Comparison of ENCODE assay signal across 17 cellular contexts in genomic region chr9:70012569-70012968, GRCh38. TPM values are rescaled to one million over a fixed set of nuclear protein-coding genes. Genes with fewer than 3 reads are reported as not detected.
A peak's percentile ranks its signal among the peaks of the same experiment; 100 is the strongest.
DNase-seq lines count a peak whose midpoint lies in the region; ATAC-seq and TF ChIP-seq lines count a peak whose summit lies in the region.
"Had no signal": no experiment of that assay in that cellular context is flagged by ENCODE, and none has a peak within 500 bp of the region (broad histone marks: within the 10 kb centered on the region; RNA-seq: fewer than 3 reads in every experiment).

No MANE protein-coding gene starts in this region.

- no peak for ATAC-seq in T-cell (replicated peaks in 1 of 4)
- ATAC-seq: K562, PC-3 had no signal

- DNase-seq in MCF 10A (ENCODE audit: unreplicated experiment) (no peak), breast epithelium (ENCODE audit: low spot score in 2 of 2) (no peak), LHCN-M2 (ENCODE audit: low read depth) (peak; percentile 36), endodermal cell (peak; percentile 52), uterus (no peak), T-cell (no peak), nucleus accumbens (lab: John Stamatoyannopoulos, UW) (no peak)
- no peak for DNase-seq in activated CD4-positive, CD25-positive, alpha-beta regulatory T cell (lab: John Stamatoyannopoulos, UW)
- DNase-seq: Caco-2, DMS153, NCI-H1048, NCI-H1694 treated with DMSO at 0.1 percent for 48 hours, NCI-H345, NCI-H526 treated with DMSO at 0.1 percent for 48 hours, PC-3 had no signal

- POLR2A ChIA-PET in MCF 10A (lab: Yijun Ruan, JAX), result interaction anchor here (1.1 to 1.8 kb wide), 4 partner anchors 8 to 76 kb away, joined by 3 to 7 read pairs (median 4); no protein-coding TSS in a partner anchor
- POLR2A ChIA-PET in T-cell (lab: Charles Lee), result no interaction called here

- H3K36me3 ChIP-seq in breast epithelium (no peaks in the 10 kb centered on the region), endodermal cell (ENCODE audit: control insufficient read depth, insufficient read depth, low read length) (no peaks in the 10 kb centered on the region), uterus (no peaks in the 10 kb centered on the region)
- H3K36me3 ChIP-seq: SJCRH30 had no signal

- WGBS in endodermal cell (ENCODE audit: insufficient coverage in 1 of 2, insufficient read length in 1 of 2), 2 experiments, result no CpG with 5 or more reads among the region's 1 CpG

- peaks cover 22% of the 10 kb centered on the region for H3K4me1 Mint-ChIP-seq in MCF 10A (ENCODE audit: insufficient read depth, unreplicated experiment)
- H3K4me1 Mint-ChIP-seq in endodermal cell, result no peaks in the 10 kb centered on the region
- no peaks in the 10 kb centered on the region for H3K4me1 Mint-ChIP-seq in T-cell

- H3K4me1 ChIP-seq in breast epithelium (no peaks in the 10 kb centered on the region), endodermal cell (ENCODE audit: control insufficient read depth, insufficient read depth, low read length) (no peaks in the 10 kb centered on the region), uterus (no peaks in the 10 kb centered on the region)
- H3K4me1 ChIP-seq: Caco-2 had no signal

- peak overlapping the region; percentile 65 for H3K27ac Mint-ChIP-seq in MCF 10A (ENCODE audit: low read depth, unreplicated experiment)
- no peak overlapping the region for H3K27ac Mint-ChIP-seq in endodermal cell
- no peak overlapping the region for H3K27ac Mint-ChIP-seq in T-cell

- H3K27me3 Mint-ChIP-seq in MCF 10A (ENCODE audit: insufficient read depth, unreplicated experiment) (no peaks in the 10 kb centered on the region), endodermal cell (ENCODE audit: insufficient read depth) (no peaks in the 10 kb centered on the region), T-cell (peaks cover 4 to 7% of the 10 kb centered on the region in 2 donors)

- no peak overlapping the region for H3K9ac ChIP-seq in endodermal cell (ENCODE audit: extremely low read depth, low read length, poor library complexity, severe bottlenecking)

- H3K4me3 Mint-ChIP-seq in MCF 10A (ENCODE audit: unreplicated experiment) (no peak overlapping the region), endodermal cell (no peak overlapping the region), T-cell (no peak overlapping the region)

- peaks cover 0 to 6% of the 10 kb centered on the region in 2 donors for H3K9me3 ChIP-seq in breast epithelium
- no peaks in the 10 kb centered on the region for H3K9me3 ChIP-seq in endodermal cell (ENCODE audit: control insufficient read depth, low read length)
- H3K9me3 ChIP-seq in uterus, result peaks cover 0 to 5% of the 10 kb centered on the region in 2 donors
- H3K9me3 ChIP-seq: Caco-2 had no signal

- TF ChIP-seq POLR2A in breast epithelium (IDR thresholded peaks at IDR 0.05) (no peak), uterus (IDR thresholded peaks at IDR 0.05) (no peak)

- TF ChIP-seq CTCF in MCF 10A (IDR thresholded peaks at IDR 0.05; ENCODE audit: unreplicated experiment) (no peak), breast epithelium (IDR thresholded peaks at IDR 0.05) (no peak), endodermal cell (conservative IDR thresholded peaks at IDR 0.05) (no peak), uterus (IDR thresholded peaks at IDR 0.05) (no peak)

- H3K4me3 ChIP-seq in breast epithelium (no peak overlapping the region), endodermal cell (ENCODE audit: low read length) (no peak overlapping the region), uterus (no peak overlapping the region)
- H3K4me3 ChIP-seq: K562, SJCRH30 had no signal

- CTCF ChIA-PET in MCF 10A (lab: Yijun Ruan, JAX), result interaction anchor here (1.0 to 1.3 kb wide), 3 partner anchors 9 to 40 kb away, joined by 3 read pairs; no protein-coding TSS in a partner anchor
- CTCF ChIA-PET in T-cell (lab: Charles Lee), result no interaction called here

- H3K9me3 Mint-ChIP-seq in MCF 10A (ENCODE audit: unreplicated experiment), result no peaks in the 10 kb centered on the region
- no peaks in the 10 kb centered on the region for H3K9me3 Mint-ChIP-seq in endodermal cell
- H3K9me3 Mint-ChIP-seq in T-cell, result no peaks in the 10 kb centered on the region

- no TSS peak for BruUV-seq in MCF 10A (replicated peaks; lab: Mats Ljungman, UMichigan)

- H3K36me3 Mint-ChIP-seq in MCF 10A (ENCODE audit: insufficient read depth, unreplicated experiment), result no peaks in the 10 kb centered on the region
- no peaks in the 10 kb centered on the region for H3K36me3 Mint-ChIP-seq in endodermal cell (ENCODE audit: low read depth)
- H3K36me3 Mint-ChIP-seq in T-cell, result no peaks in the 10 kb centered on the region

- H3K27ac ChIP-seq in breast epithelium (no peak overlapping the region), endodermal cell (ENCODE audit: low read depth, low read length) (no peak overlapping the region), uterus (peak overlapping the region; percentile 61 to 68)
- H3K27ac ChIP-seq: SJCRH30 had no signal

- intact Hi-C loops in MCF 10A (cut with micrococcal nuclease), result no loop called here
- intact Hi-C loops in breast epithelium (cut with DNase I; ENCODE audit: low total_unique reads), result loop anchor here (5.0 kb wide), 1 partner anchor 540 kb away; no protein-coding TSS in a partner anchor
- intact Hi-C loops in uterus (cut with DNase I; ENCODE audit: low total_unique reads), result no loop called here

- no peaks in the 10 kb centered on the region for H3K27me3 ChIP-seq in breast epithelium
- H3K27me3 ChIP-seq in endodermal cell (ENCODE audit: control insufficient read depth, insufficient read depth, low read length, poor library complexity, severe bottlenecking), result no peaks in the 10 kb centered on the region
- H3K27me3 ChIP-seq in uterus, result no peaks in the 10 kb centered on the region
- H3K27me3 ChIP-seq: SJCRH30 had no signal

RNA-seq across cellular contexts. Expression of gene MAMDC2, which starts 31.1 kb away (rescaled TPM):
- not detected in 2 replicates for total RNA-seq in MCF 10A (2022)
- total RNA-seq in breast epithelium, result 10 to 100 TPM; 17.0 to 33.9 (median 18.7) TPM
- 42.1 and 53.2 TPM in 2 replicates for total RNA-seq in LHCN-M2 (2014; rRNA removed)
- polyA plus RNA-seq in LHCN-M2 (2012), result 19.7 TPM
- 1 to 10 TPM in 1 of 2 donors, under 1 TPM in 1; 0.44 to 1.4 TPM for total RNA-seq in endodermal cell
- polyA plus RNA-seq in endodermal cell (2013, experiment 1 of 2), result 6.9 TPM
- 9.6 TPM for polyA plus RNA-seq in endodermal cell (2013, experiment 2 of 2)
- 100 to 1,000 TPM in 3 of 4 donors, 10 to 100 TPM in 1; 42.7 to 204 (median 138) TPM for total RNA-seq in uterus
- total RNA-seq in T-cell, result under 1 TPM in 3 of 5 donors, not detected in 2; 0.09 to 0.19 (median 0.12) TPM
- total RNA-seq: Caco-2, K562, PC-3 had no signal

Comparison
In these comparisons a context has a peak if more than half of its experiments do, and no peak if none do; other contexts are left out.
1. RNA of gene MAMDC2, which starts 31.1 kb away (total RNA-seq): 42.7 to 204 TPM in uterus, 42.1 to 53.2 TPM in LHCN-M2 and 17.0 to 33.9 TPM in breast epithelium; 0.44 to 1.4 TPM in endodermal cell, 0.09 to 0.19 TPM in T-cell and not detected in MCF 10A; every median in the first group is over 4 times any median in the second.
2. DNase-seq: peak in LHCN-M2 (single experiment) and endodermal cell (single experiment); none in MCF 10A (single experiment), breast epithelium (0 of 2), uterus (0 of 2), T-cell (0 of 34), activated CD4-positive, CD25-positive, alpha-beta regulatory T cell (0 of 4) and nucleus accumbens (0 of 56).
3. H3K27ac ChIP-seq: peak in uterus (2 of 2); none in breast epithelium (0 of 2) and endodermal cell (single experiment).